ENCODE assay signal across 8 cellular contexts in genomic region chr9:137621131-137621757, GRCh38. TPM values are rescaled to one million over a fixed set of nuclear protein-coding genes. Genes with fewer than 3 reads are reported as not detected.
DNase-seq lines count a peak whose midpoint lies in the region; ATAC-seq and TF ChIP-seq lines count a peak whose summit lies in the region.

No MANE protein-coding gene starts in this region.

- peaks cover 53% of the 10 kb centered on the region for H3K4me1 Mint-ChIP-seq in CD8-positive, alpha-beta T cell (ENCODE audit: low read depth)
- H3K4me1 Mint-ChIP-seq in activated naive CD8-positive, alpha-beta T cell treated with anti-CD3 and anti-CD28 coated beads, Interleukin-2, amount 10 ng/mL, durations not matched to agents 7 days and 5 days: peaks cover 37% of the 10 kb centered on the region

- H3K27ac ChIP-seq in CD8-positive, alpha-beta T cell (ENCODE audit: low read depth, low read length): no peak overlapping the region

- POLR2A ChIA-PET in CD8-positive, alpha-beta T cell (lab: Charles Lee): no interaction called here
- POLR2A ChIA-PET in activated naive CD8-positive, alpha-beta T cell treated with anti-CD3 and anti-CD28 coated beads, Interleukin-2, amount 10 ng/mL, durations not matched to agents 7 days and 5 days (lab: Charles Lee): interaction anchor here (0.9 kb wide), 1 partner anchor 8 kb away, joined by 3 read pairs; no protein-coding TSS in a partner anchor

- H3K27me3 ChIP-seq in CD8-positive, alpha-beta T cell (ENCODE audit: insufficient read depth, low read length): no peaks in the 10 kb centered on the region

- H3K36me3 Mint-ChIP-seq in CD8-positive, alpha-beta T cell: peaks cover 20% of the 10 kb centered on the region
- peaks cover 14% of the 10 kb centered on the region for H3K36me3 Mint-ChIP-seq in activated naive CD8-positive, alpha-beta T cell treated with anti-CD3 and anti-CD28 coated beads, Interleukin-2, amount 10 ng/mL, durations not matched to agents 7 days and 5 days

- H3K9me3 Mint-ChIP-seq in CD8-positive, alpha-beta T cell: no peaks in the 10 kb centered on the region
- H3K9me3 Mint-ChIP-seq in activated naive CD8-positive, alpha-beta T cell treated with anti-CD3 and anti-CD28 coated beads, Interleukin-2, amount 10 ng/mL, durations not matched to agents 7 days and 5 days: no peaks in the 10 kb centered on the region

- TF ChIP-seq CTCF in CD8-positive, alpha-beta T cell (IDR thresholded peaks at IDR 0.05): no peak

- no peak for ATAC-seq in CD8-positive, alpha-beta T cell
- no peak for ATAC-seq in activated naive CD8-positive, alpha-beta T cell treated with anti-CD3 and anti-CD28 coated beads, Interleukin-2, amount 10 ng/mL, durations not matched to agents 7 days and 5 days (ENCODE audit: low read depth)

- no peak for DNase-seq in CD8-positive, alpha-beta T cell
- DNase-seq in HT1080 (ENCODE audit: low read depth) (peak; percentile 44), lung microvascular endothelial cell (ENCODE audit: low read depth in 2 of 2) (peak; percentile 26 to 47), cortex of kidney (lab: John Stamatoyannopoulos, UW) (no peak), amygdala (lab: John Stamatoyannopoulos, UW) (no peak), UCSD-AML1 (lab: John Stamatoyannopoulos, UW; ENCODE audit: unreplicated experiment) (no peak), NCI-H2029 (lab: John Stamatoyannopoulos, UW) (no peak)
- DNase-seq in activated naive CD8-positive, alpha-beta T cell treated with anti-CD3 and anti-CD28 coated beads, Interleukin-2, amount 10 ng/mL, durations not matched to agents 7 days and 5 days: no peak

- peak overlapping the region; percentile 50 for H3K4me3 Mint-ChIP-seq in CD8-positive, alpha-beta T cell
- peak overlapping the region; percentile 47 for H3K4me3 Mint-ChIP-seq in activated naive CD8-positive, alpha-beta T cell treated with anti-CD3 and anti-CD28 coated beads, Interleukin-2, amount 10 ng/mL, durations not matched to agents 7 days and 5 days

- H3K4me1 ChIP-seq in CD8-positive, alpha-beta T cell (ENCODE audit: insufficient read depth, low read length): peaks cover 37% of the 10 kb centered on the region

- no peaks in the 10 kb centered on the region for H3K36me3 ChIP-seq in CD8-positive, alpha-beta T cell (ENCODE audit: insufficient read depth, low read length)

- CTCF ChIA-PET in CD8-positive, alpha-beta T cell (lab: Charles Lee): interaction anchor here (0.6 to 1.4 kb wide), 2 partner anchors 42 to 374 kb away, joined by 3 read pairs; no protein-coding TSS in a partner anchor

- intact Hi-C loops in CD8-positive, alpha-beta T cell (cut with DNase I, micrococcal nuclease): no loop called here

- no peaks in the 10 kb centered on the region for H3K27me3 Mint-ChIP-seq in CD8-positive, alpha-beta T cell (ENCODE audit: low read depth)
- no peaks in the 10 kb centered on the region for H3K27me3 Mint-ChIP-seq in activated naive CD8-positive, alpha-beta T cell treated with anti-CD3 and anti-CD28 coated beads, Interleukin-2, amount 10 ng/mL, durations not matched to agents 7 days and 5 days

- peak overlapping the region; percentile 50 for H3K27ac Mint-ChIP-seq in CD8-positive, alpha-beta T cell
- H3K27ac Mint-ChIP-seq in activated naive CD8-positive, alpha-beta T cell treated with anti-CD3 and anti-CD28 coated beads, Interleukin-2, amount 10 ng/mL, durations not matched to agents 7 days and 5 days: no peak overlapping the region

- H3K9me3 ChIP-seq in CD8-positive, alpha-beta T cell (ENCODE audit: low read length): no peaks in the 10 kb centered on the region

- no peak overlapping the region for H3K4me3 ChIP-seq in CD8-positive, alpha-beta T cell (ENCODE audit: low read depth, low read length)

RNA-seq across cellular contexts. Expression of gene EHMT1, which starts 2.4 kb away (rescaled TPM):
- 10 to 100 TPM; 83.1 to 86.2 TPM for total RNA-seq in CD8-positive, alpha-beta T cell
- total RNA-seq in HT1080 (2014; rRNA removed; shearing (Covaris generic)): 39.1 and 42.7 TPM in 2 replicates
- polyA plus RNA-seq in HT1080 (2015; cell fraction: cytosol; rRNA removed): 31.5 and 36.2 TPM in 2 replicates
- polyA plus RNA-seq in HT1080 (2015; cell fraction: nucleus; rRNA removed): 71.4 and 71.6 TPM in 2 replicates
- total RNA-seq in activated naive CD8-positive, alpha-beta T cell treated with anti-CD3 and anti-CD28 coated beads, Interleukin-2, amount 10 ng/mL, durations not matched to agents 7 days and 5 days: 100 to 1,000 TPM; 111 to 118 TPM
- total RNA-seq in lung microvascular endothelial cell: 29.4 and 46.2 TPM in 2 replicates

RNA-seq across cellular contexts. Expression of gene ARRDC1, which starts 15.8 kb away (rescaled TPM):
- total RNA-seq in CD8-positive, alpha-beta T cell: 10 to 100 TPM; 30.8 to 35.9 TPM
- total RNA-seq in HT1080 (2014; rRNA removed; shearing (Covaris generic)): 29.2 and 35.9 TPM in 2 replicates
- polyA plus RNA-seq in HT1080 (2015; cell fraction: cytosol; rRNA removed): 36.4 and 39.2 TPM in 2 replicates
- 140 and 150 TPM in 2 replicates for polyA plus RNA-seq in HT1080 (2015; cell fraction: nucleus; rRNA removed)
- 10 to 100 TPM; 62.8 to 64.6 TPM for total RNA-seq in activated naive CD8-positive, alpha-beta T cell treated with anti-CD3 and anti-CD28 coated beads, Interleukin-2, amount 10 ng/mL, durations not matched to agents 7 days and 5 days
- total RNA-seq in lung microvascular endothelial cell: 19.4 and 28.0 TPM in 2 replicates

RNA-seq across cellular contexts. Expression of gene ZMYND19, which starts 30.9 kb away (rescaled TPM):
- 10 to 100 TPM in 1 of 2 experiments, 1 to 10 TPM in 1; 9.0 to 10.3 TPM for total RNA-seq in CD8-positive, alpha-beta T cell
- 44.0 and 46.8 TPM in 2 replicates for total RNA-seq in HT1080 (2014; rRNA removed; shearing (Covaris generic))
- 26.3 and 35.8 TPM in 2 replicates for polyA plus RNA-seq in HT1080 (2015; cell fraction: cytosol; rRNA removed)
- 40.9 and 44.5 TPM in 2 replicates for polyA plus RNA-seq in HT1080 (2015; cell fraction: nucleus; rRNA removed)
- 10 to 100 TPM; 31.3 to 33.0 TPM for total RNA-seq in activated naive CD8-positive, alpha-beta T cell treated with anti-CD3 and anti-CD28 coated beads, Interleukin-2, amount 10 ng/mL, durations not matched to agents 7 days and 5 days
- total RNA-seq in lung microvascular endothelial cell: 11.1 and 13.5 TPM in 2 replicates

RNA-seq across cellular contexts. Expression of gene DPH7, which starts 42.5 kb away (rescaled TPM):
- total RNA-seq in CD8-positive, alpha-beta T cell: 10 to 100 TPM; 47.0 to 49.8 TPM
- 44.7 and 50.7 TPM in 2 replicates for total RNA-seq in HT1080 (2014; rRNA removed; shearing (Covaris generic))
- 28.0 and 35.1 TPM in 2 replicates for polyA plus RNA-seq in HT1080 (2015; cell fraction: cytosol; rRNA removed)
- 105 and 113 TPM in 2 replicates for polyA plus RNA-seq in HT1080 (2015; cell fraction: nucleus; rRNA removed)
- 10 to 100 TPM; 49.1 to 49.2 TPM for total RNA-seq in activated naive CD8-positive, alpha-beta T cell treated with anti-CD3 and anti-CD28 coated beads, Interleukin-2, amount 10 ng/mL, durations not matched to agents 7 days and 5 days
- total RNA-seq in lung microvascular endothelial cell: 10.9 and 15.7 TPM in 2 replicates

Comparison
In these comparisons a context has a peak if more than half of its experiments do, and no peak if none do; other contexts are left out.
1. DNase-seq: peak in HT1080 (single experiment) and lung microvascular endothelial cell (2 of 2); none in CD8-positive, alpha-beta T cell (0 of 7), activated naive CD8-positive, alpha-beta T cell treated with anti-CD3 and anti-CD28 coated beads, Interleukin-2, amount 10 ng/mL, durations not matched to agents 7 days and 5 days (single experiment), cortex of kidney (single experiment), amygdala (0 of 56), UCSD-AML1 (single experiment) and NCI-H2029 (single experiment).